13 cellular contexts compared by ENCODE assay signal in the genomic region with DNA sequence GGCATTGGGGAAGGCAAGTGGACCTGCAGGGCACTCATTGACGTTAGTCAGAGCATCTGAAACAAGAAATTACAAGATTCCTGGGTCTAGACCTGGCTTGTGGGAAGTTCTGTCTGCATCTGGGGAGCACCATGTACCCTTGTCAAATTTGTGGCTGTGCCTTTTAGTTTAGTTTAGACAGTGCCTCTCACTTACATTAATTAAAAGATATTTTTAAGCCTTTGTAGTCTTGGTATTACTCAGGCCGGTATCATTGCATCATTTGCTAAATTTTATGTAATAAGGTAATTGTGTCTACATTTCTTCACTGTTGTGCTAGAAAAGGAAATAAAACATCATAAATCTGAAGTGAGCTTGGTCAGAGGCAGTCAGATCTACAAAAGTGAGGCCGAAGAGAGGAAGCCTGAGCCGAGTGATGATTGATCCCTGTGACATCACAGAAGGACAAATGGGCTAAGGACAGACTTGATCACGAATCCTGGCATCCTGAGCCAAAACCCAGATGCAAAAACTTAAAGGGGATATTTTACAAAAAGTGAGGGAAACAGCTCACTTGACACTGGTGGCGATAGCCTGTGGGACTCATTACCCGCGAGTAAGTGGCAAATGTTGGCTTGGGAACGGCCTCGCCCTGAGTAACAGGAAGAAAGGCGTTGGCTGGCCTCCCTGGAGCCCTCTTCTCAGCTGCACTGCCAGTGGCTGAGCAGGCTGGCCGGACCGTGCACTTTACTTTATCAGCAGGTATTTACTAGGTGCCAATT.
DNase-seq lines count a peak whose midpoint lies in the region; ATAC-seq and TF ChIP-seq lines count a peak whose summit lies in the region.
"Had no signal": no experiment of that assay in that cellular context is flagged by ENCODE, and none has a peak within 500 bp of the region (broad histone marks: within the 10 kb centered on the region; RNA-seq: fewer than 3 reads in every experiment).

No MANE protein-coding gene starts in this region.

- peaks cover 3% of the 10 kb centered on the region for H3K36me3 Mint-ChIP-seq in progenitor cell of endocrine pancreas (ENCODE audit: insufficient read depth)

- H3K4me3 Mint-ChIP-seq in progenitor cell of endocrine pancreas (ENCODE audit: low read depth): no peak overlapping the region
- H3K4me3 Mint-ChIP-seq: activated T-cell treated with anti-CD3 and anti-CD28 coated beads, Interleukin-2, amount 50 U/mL, for 24 hours had no signal

- peak; percentile 90 for TF ChIP-seq EP300 in transverse colon (IDR thresholded peaks at IDR 0.05; ENCODE audit: low read depth)

- in situ Hi-C loops in transverse colon (cut with MboI; ENCODE audit: low pct_ligation_motif_present in 1 of 4, low pct_unique_long_range_greater_than_20kb in 1 of 4, low sequenced_read_pairs in 3 of 4): no loop called here

- no peaks in the 10 kb centered on the region for H3K27me3 Mint-ChIP-seq in progenitor cell of endocrine pancreas
- H3K27me3 Mint-ChIP-seq: activated T-cell treated with anti-CD3 and anti-CD28 coated beads, Interleukin-2, amount 50 U/mL, for 24 hours had no signal

- H3K27ac ChIP-seq in lung (ENCODE audit: low read depth in 1 of 2, low read length in 1 of 2): peak overlapping the region; percentile 75 to 93
- H3K27ac ChIP-seq in transverse colon: peak overlapping the region; percentile 79 to 86 (median 85)
- H3K27ac ChIP-seq: 22Rv1 had no signal

- peak; percentile 85 for ATAC-seq in lung (ENCODE audit: insufficient read depth, low FRiP score)
- ATAC-seq in GM21447 (IDR thresholded peaks at IDR 0.05; ENCODE audit: unreplicated experiment): no peak

- no peak overlapping the region for H3K27ac Mint-ChIP-seq in progenitor cell of endocrine pancreas

- peaks cover 22 to 24% of the 10 kb centered on the region in 2 donors for H3K4me1 ChIP-seq in lung (ENCODE audit: control insufficient read depth in 2 of 2, insufficient read depth in 2 of 2, low read length in 2 of 2)
- peaks cover 31 to 77% (median 44%) of the 10 kb centered on the region in 4 donors for H3K4me1 ChIP-seq in transverse colon

- H3K4me3 ChIP-seq in lung (no peak overlapping the region), transverse colon (no peak overlapping the region)

- H3K9me3 ChIP-seq in lung (ENCODE audit: control insufficient read depth in 2 of 2, insufficient read depth in 1 of 2, low read length in 1 of 2) (peaks cover 0 to 2% of the 10 kb centered on the region in 2 donors), transverse colon (no peaks in the 10 kb centered on the region)

- no peak for TF ChIP-seq POLR2A in transverse colon (IDR thresholded peaks at IDR 0.05)

- TF ChIP-seq CTCF in lung (IDR thresholded peaks at IDR 0.05; ENCODE audit: control extremely low read depth, extremely low read depth) (no peak), transverse colon (IDR thresholded peaks at IDR 0.05) (no peak), progenitor cell of endocrine pancreas (IDR thresholded peaks at IDR 0.05; ENCODE audit: unreplicated experiment) (no peak)

- H3K4me1 Mint-ChIP-seq in progenitor cell of endocrine pancreas (ENCODE audit: low read depth): peaks cover 23% of the 10 kb centered on the region

- H3K27me3 ChIP-seq in lung (ENCODE audit: control insufficient read depth, insufficient read depth) (no peaks in the 10 kb centered on the region), transverse colon (no peaks in the 10 kb centered on the region)

- DNase-seq in NCI-H1417 (lab: John Stamatoyannopoulos, UW) (peak in 2 of 3 experiments; percentile 21 to 35), NCI-H1417 treated with DMSO at 0.1 percent for 48 hours (lab: John Stamatoyannopoulos, UW) (no peak), dermis blood vessel endothelial cell (peak; percentile 88), lung (ENCODE audit: low spot score) (peak; percentile 87), transverse colon (peak; percentile 85), progenitor cell of endocrine pancreas (ENCODE audit: low spot score, unreplicated experiment) (no peak)
- DNase-seq in stimulated activated CD4-positive, alpha-beta T cell treated with anti-CD3 and anti-CD28 coated beads, Interleukin-15, amount 100 ng/mL, for 24 hours: no peak
- DNase-seq: activated T-cell treated with anti-CD3 and anti-CD28 coated beads, Interleukin-2, amount 50 U/mL, for 24 hours; cerebellar nuclear complex; hypothalamus; NCI-H526 had no signal

- WGBS in lung, 2 donors: 14 to 22% methylated on average over 13 of the region's 13 CpGs
- 39 to 54% methylated on average over 2 to 13 of the region's 13 CpGs for WGBS in transverse colon (ENCODE audit: low coverage in 1 of 2), 2 donors

- H3K36me3 ChIP-seq in lung (ENCODE audit: control insufficient read depth in 2 of 2, insufficient read depth in 2 of 2, low read length in 2 of 2): peaks cover 0 to 7% of the 10 kb centered on the region in 2 donors
- H3K36me3 ChIP-seq in transverse colon: no peaks in the 10 kb centered on the region

- no peaks in the 10 kb centered on the region for H3K9me3 Mint-ChIP-seq in progenitor cell of endocrine pancreas (ENCODE audit: low read depth)
- H3K9me3 Mint-ChIP-seq: activated T-cell treated with anti-CD3 and anti-CD28 coated beads, Interleukin-2, amount 50 U/mL, for 24 hours had no signal

- intact Hi-C loops in transverse colon (cut with DNase I; ENCODE audit: low total_unique reads): no loop called here

Comparison
In these comparisons a context has a peak if more than half of its experiments do, and no peak if none do; other contexts are left out.
1. DNase-seq: peak in NCI-H1417 (2 of 3), dermis blood vessel endothelial cell (single experiment), lung (single experiment) and transverse colon (single experiment); none in NCI-H1417 treated with DMSO at 0.1 percent for 48 hours (single experiment), stimulated activated CD4-positive, alpha-beta T cell treated with anti-CD3 and anti-CD28 coated beads, Interleukin-15, amount 100 ng/mL, for 24 hours (single experiment) and progenitor cell of endocrine pancreas (single experiment).